13 cellular contexts compared by ENCODE assay signal in the genomic region with DNA sequence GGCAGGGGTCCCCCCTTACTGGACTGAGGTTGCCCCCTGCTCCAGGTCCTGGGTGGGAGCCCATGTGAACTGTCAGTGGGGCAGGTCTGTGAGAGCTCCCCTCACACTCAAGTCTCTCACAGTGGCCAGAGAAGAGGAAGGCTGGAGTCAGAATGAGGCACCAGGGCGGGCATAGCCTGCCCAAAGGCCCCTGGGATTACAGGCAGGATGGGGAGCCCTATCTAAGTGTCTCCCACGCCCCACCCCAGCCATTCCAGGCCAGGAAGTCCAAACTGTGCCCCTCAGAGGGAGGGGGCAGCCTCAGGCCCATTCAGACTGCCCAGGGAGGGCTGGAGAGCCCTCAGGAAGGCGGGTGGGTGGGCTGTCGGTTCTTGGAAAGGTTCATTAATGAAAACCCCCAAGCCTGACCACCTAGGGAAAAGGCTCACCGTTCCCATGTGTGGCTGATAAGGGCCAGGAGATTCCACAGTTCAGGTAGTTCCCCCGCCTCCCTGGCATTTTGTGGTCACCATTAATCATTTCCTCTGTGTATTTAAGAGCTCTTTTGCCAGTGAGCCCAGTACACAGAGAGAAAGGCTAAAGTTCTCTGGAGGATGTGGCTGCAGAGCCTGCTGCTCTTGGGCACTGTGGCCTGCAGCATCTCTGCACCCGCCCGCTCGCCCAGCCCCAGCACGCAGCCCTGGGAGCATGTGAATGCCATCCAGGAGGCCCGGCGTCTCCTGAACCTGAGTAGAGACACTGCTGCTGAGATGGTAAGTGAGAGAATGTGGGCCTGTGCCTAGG. TPM values are rescaled to one million over a fixed set of nuclear protein-coding genes. Genes with fewer than 3 reads are reported as not detected.
DNase-seq lines count a peak whose midpoint lies in the region; ATAC-seq and TF ChIP-seq lines count a peak whose summit lies in the region.
"Had no signal": no experiment of that assay in that cellular context is flagged by ENCODE, and none has a peak within 500 bp of the region (broad histone marks: within the 10 kb centered on the region; RNA-seq: fewer than 3 reads in every experiment).

A gene (plus strand): TSS at position 559 of the 783 bp plus-strand sequence. CDS start 35 bp downstream, at position 594.

- DNase-seq in ACHN: peak; percentile 15
- peak; percentile 32 for DNase-seq in HFFc6
- DNase-seq in activated T-cell treated with anti-CD3 and anti-CD28 coated beads, Interleukin-2, amount 50 U/mL, for 72 hours: no peak
- peak; percentile 28 for DNase-seq in kidney epithelial cell (ENCODE audit: low read depth)
- no peak for DNase-seq in activated effector memory CD4-positive, alpha-beta T cell treated with anti-CD3 and anti-CD28 coated beads, Interleukin-2, amount 50 U/mL, for 16 hours
- DNase-seq in NCI-H1930 (lab: John Stamatoyannopoulos, UW): no peak
- DNase-seq: naive thymus-derived CD8-positive, alpha-beta T cell; NCI-H526 treated with DMSO at 0.1 percent for 48 hours; testis had no signal

- TF ChIP-seq CTCF in HFFc6 (IDR thresholded peaks at IDR 0.05) (no peak), kidney epithelial cell (IDR thresholded peaks at IDR 0.05; ENCODE audit: insufficient read depth, low read length, poor library complexity, severe bottlenecking) (no peak)

- in situ Hi-C loops in ACHN (cut with HindIII; ENCODE audit: low pct_ligation_motif_present, low pct_unique_long_range_greater_than_20kb, low sequenced_read_pairs): no loop called here

- no peak within 1 kb of the TSS for H3K4me3 ChIP-seq in kidney epithelial cell (ENCODE audit: low read depth, low read length)
- H3K4me3 ChIP-seq: cardiac muscle cell, heart left ventricle, testis had no signal

- no peaks in the 10 kb centered on the region for H3K27me3 ChIP-seq in kidney epithelial cell (ENCODE audit: control insufficient read depth, insufficient read depth, low read length)
- H3K27me3 ChIP-seq: cardiac muscle cell, heart left ventricle, testis had no signal

- H3K9me3 Mint-ChIP-seq in HFFc6: no peaks in the 10 kb centered on the region
- H3K9me3 Mint-ChIP-seq in activated T-cell treated with anti-CD3 and anti-CD28 coated beads, Interleukin-2, amount 50 U/mL, for 72 hours: no peaks in the 10 kb centered on the region
- H3K9me3 Mint-ChIP-seq: naive thymus-derived CD8-positive, alpha-beta T cell had no signal

- H3K27ac Mint-ChIP-seq in HFFc6: no peak within 1 kb of the TSS
- no peak within 1 kb of the TSS for H3K27ac Mint-ChIP-seq in activated T-cell treated with anti-CD3 and anti-CD28 coated beads, Interleukin-2, amount 50 U/mL, for 72 hours

- no peaks in the 10 kb centered on the region for H3K36me3 ChIP-seq in kidney epithelial cell (ENCODE audit: control insufficient read depth, insufficient read depth, low read length)
- H3K36me3 ChIP-seq: cardiac muscle cell, heart left ventricle had no signal

- ATAC-seq in activated T-cell treated with anti-CD3 and anti-CD28 coated beads, Interleukin-2, amount 50 U/mL, for 72 hours (replicated peaks in 1 of 2): peak in 1 of 2 donors; percentile 24
- ATAC-seq in HG02588 (IDR thresholded peaks at IDR 0.05; ENCODE audit: unreplicated experiment): no peak
- ATAC-seq in HG02763 (IDR thresholded peaks at IDR 0.05; ENCODE audit: unreplicated experiment): no peak
- ATAC-seq: heart left ventricle; naive thymus-derived CD8-positive, alpha-beta T cell had no signal

- H3K27me3 Mint-ChIP-seq in HFFc6 (ENCODE audit: insufficient read depth): peaks cover 1% of the 10 kb centered on the region
- no peaks in the 10 kb centered on the region for H3K27me3 Mint-ChIP-seq in activated T-cell treated with anti-CD3 and anti-CD28 coated beads, Interleukin-2, amount 50 U/mL, for 72 hours (ENCODE audit: low read depth)
- H3K27me3 Mint-ChIP-seq: naive thymus-derived CD8-positive, alpha-beta T cell had no signal

- peaks cover 39% of the 10 kb centered on the region for H3K4me1 Mint-ChIP-seq in HFFc6 (ENCODE audit: low read depth)
- H3K4me1 Mint-ChIP-seq in activated T-cell treated with anti-CD3 and anti-CD28 coated beads, Interleukin-2, amount 50 U/mL, for 72 hours (ENCODE audit: low read depth): peaks cover 85% of the 10 kb centered on the region

- H3K4me3 Mint-ChIP-seq in HFFc6: no peak within 1 kb of the TSS
- peak within 1 kb of the TSS; percentile 71 to 75 for H3K4me3 Mint-ChIP-seq in activated T-cell treated with anti-CD3 and anti-CD28 coated beads, Interleukin-2, amount 50 U/mL, for 72 hours

- no peaks in the 10 kb centered on the region for H3K36me3 Mint-ChIP-seq in HFFc6 (ENCODE audit: low read depth)
- no peaks in the 10 kb centered on the region for H3K36me3 Mint-ChIP-seq in activated T-cell treated with anti-CD3 and anti-CD28 coated beads, Interleukin-2, amount 50 U/mL, for 72 hours (ENCODE audit: insufficient read depth in 2 of 2)
- H3K36me3 Mint-ChIP-seq: naive thymus-derived CD8-positive, alpha-beta T cell had no signal

RNA-seq across cellular contexts. Expression of the gene that starts here (rescaled TPM):
- under 1 TPM in 1 of 6 experiments, not detected in 5; 0.21 TPM for total RNA-seq in HFFc6 (2021; fragmentation: NEBNext Ultra II Directional; extraction: Animal tissue kit (Norgen Biotek cat#: 25700))
- 10 to 100 TPM; 31.1 to 50.7 TPM for total RNA-seq in activated T-cell treated with anti-CD3 and anti-CD28 coated beads, Interleukin-2, amount 50 U/mL, for 72 hours
- total RNA-seq in kidney epithelial cell: 6.7 and 10.5 TPM in 2 replicates
- total RNA-seq: cardiac muscle cell; naive thymus-derived CD8-positive, alpha-beta T cell; testis had no signal

Comparison
In these comparisons a context has a peak if more than half of its experiments do, and no peak if none do; other contexts are left out.
1. Peak in DNase-seq in HFFc6; RNA of the gene not detected or under 1 TPM.
2. DNase-seq: peak in ACHN (single experiment) and kidney epithelial cell (single experiment); none in activated T-cell treated with anti-CD3 and anti-CD28 coated beads, Interleukin-2, amount 50 U/mL, for 72 hours (0 of 2), activated effector memory CD4-positive, alpha-beta T cell treated with anti-CD3 and anti-CD28 coated beads, Interleukin-2, amount 50 U/mL, for 16 hours (single experiment) and NCI-H1930 (0 of 2).